In the genomic region with DNA sequence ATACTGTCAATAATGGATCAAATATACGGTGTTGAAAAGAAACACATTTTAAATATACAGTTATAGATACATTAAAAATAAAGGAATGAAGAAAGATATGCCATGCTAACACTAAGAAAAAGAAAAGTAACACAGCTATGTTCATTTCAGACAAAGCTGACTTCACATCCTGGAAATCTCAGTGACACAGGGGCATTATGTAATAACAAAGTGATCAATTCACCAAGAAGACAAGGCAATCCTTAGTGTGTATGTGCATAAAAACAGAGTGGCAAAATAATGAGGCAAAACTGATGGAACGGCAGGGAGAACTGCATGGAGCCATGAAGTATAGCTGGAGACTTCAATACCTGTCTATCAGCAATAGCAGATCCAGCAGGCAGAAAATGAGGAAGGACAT, we compare ENCODE assay signal across 28 cellular contexts.
"Had no signal": no experiment of that assay in that cellular context is flagged by ENCODE, and none has a peak within 500 bp of the region (broad histone marks: within the 10 kb centered on the region; RNA-seq: fewer than 3 reads in every experiment).

No MANE protein-coding gene starts in this region.

- H3K4me1 Mint-ChIP-seq: mesothelial cell of epicardium had no signal

- H3K27ac ChIP-seq: gastroesophageal sphincter, hepatocyte, pancreas, psoas muscle, testis, transverse colon had no signal

- H3K27me3 Mint-ChIP-seq: activated CD4-positive, alpha-beta T cell treated with anti-CD3 and anti-CD28 coated beads for 36 hours; activated CD8-positive, alpha-beta memory T cell treated with anti-CD3 and anti-CD28 coated beads, Interleukin-2, amount 10 ng/mL, durations not matched to agents 7 days and 5 days; activated naive CD4-positive, alpha-beta T cell treated with anti-CD3 and anti-CD28 coated beads, Interleukin-2, amount 50 U/mL, for 24 hours; activated naive CD8-positive, alpha-beta T cell treated with anti-CD3 and anti-CD28 coated beads, Interleukin-2, amount 50 U/mL, for 24 hours; dendritic cell treated with granulocyte-macrophage colony-stimulating factor and Interleukin-4, amounts not matched to agents 40 ng/mL and 50 ng/mL, for 4 days; naive B cell had no signal

- H3K9me3 ChIP-seq: testis had no signal

- H3K4me1 ChIP-seq: gastroesophageal sphincter, pancreas, psoas muscle, transverse colon had no signal

- H3K4me3 Mint-ChIP-seq: activated CD4-positive, alpha-beta T cell treated with anti-CD3 and anti-CD28 coated beads for 36 hours; activated CD8-positive, alpha-beta memory T cell treated with anti-CD3 and anti-CD28 coated beads, Interleukin-2, amount 10 ng/mL, durations not matched to agents 7 days and 5 days; activated CD8-positive, alpha-beta T cell treated with anti-CD3 and anti-CD28 coated beads, Interleukin-2, amount 10 ng/mL, durations not matched to agents 7 days and 5 days; activated naive CD4-positive, alpha-beta T cell treated with anti-CD3 and anti-CD28 coated beads, Interleukin-2, amount 50 U/mL, for 24 hours; activated naive CD8-positive, alpha-beta T cell treated with anti-CD3 and anti-CD28 coated beads, Interleukin-2, amount 50 U/mL, for 24 hours; dendritic cell treated with granulocyte-macrophage colony-stimulating factor and Interleukin-4, amounts not matched to agents 40 ng/mL and 50 ng/mL, for 4 days; mesothelial cell of epicardium; T-helper 2 cell treated with Interferon-gamma antibody and Interleukin-4, amounts not matched to agents 5 μg/mL and 100 μg/mL, for 36 hours had no signal

- H3K4me2 ChIP-seq: hepatocyte had no signal

- DNase-seq: activated CD4-positive, alpha-beta T cell treated with anti-CD3 and anti-CD28 coated beads for 36 hours; activated CD4-positive, CD25-positive, alpha-beta regulatory T cell; activated CD8-positive, alpha-beta memory T cell treated with anti-CD3 and anti-CD28 coated beads, Interleukin-2, amount 10 ng/mL, durations not matched to agents 7 days and 5 days; activated CD8-positive, alpha-beta T cell treated with anti-CD3 and anti-CD28 coated beads, Interleukin-2, amount 10 ng/mL, durations not matched to agents 7 days and 5 days; activated naive CD8-positive, alpha-beta T cell treated with anti-CD3 and anti-CD28 coated beads, Interleukin-2, amount 50 U/mL, for 24 hours; activated T-cell treated with anti-CD3 and anti-CD28 coated beads, Interleukin-2, amount 50 U/mL, for 48 hours; amygdala; caudate nucleus; effector CD4-positive, alpha-beta T cell; erythroblast; left cardiac atrium; left ventricle myocardium superior; mammary epithelial cell; naive B cell; nucleus accumbens; pancreas; psoas muscle; stimulated activated CD4-positive, alpha-beta T cell treated with anti-CD3 and anti-CD28 coated beads, Interleukin-2, amount 100 ng/mL, for 48 hours; stimulated activated naive CD4-positive, alpha-beta T cell treated with Interleukin-2 at 50 U/mL for 16 hours; testis; transverse colon had no signal

- H3K4me3 ChIP-seq: gastroesophageal sphincter, hepatocyte, pancreas, psoas muscle, testis, transverse colon had no signal

- H3K27me3 ChIP-seq: gastroesophageal sphincter, hepatocyte, pancreas, testis, transverse colon had no signal

- H3K27ac Mint-ChIP-seq: activated CD4-positive, alpha-beta T cell treated with anti-CD3 and anti-CD28 coated beads for 36 hours; activated CD8-positive, alpha-beta memory T cell treated with anti-CD3 and anti-CD28 coated beads, Interleukin-2, amount 10 ng/mL, durations not matched to agents 7 days and 5 days; activated CD8-positive, alpha-beta T cell treated with anti-CD3 and anti-CD28 coated beads, Interleukin-2, amount 10 ng/mL, durations not matched to agents 7 days and 5 days; activated naive CD8-positive, alpha-beta T cell treated with anti-CD3 and anti-CD28 coated beads, Interleukin-2, amount 50 U/mL, for 24 hours; activated T-helper 2 cell treated with anti-CD3 and anti-CD28 coated beads, Interferon-gamma antibody, Interleukin-2, Interleukin-4, amounts not matched to agents 10 μg/mL and 5 μg/mL and 100 μg/mL, durations not matched to agents 14 hours and 24 hours and 36 hours; dendritic cell treated with granulocyte-macrophage colony-stimulating factor and Interleukin-4, amounts not matched to agents 40 ng/mL and 50 ng/mL, for 4 days; mesothelial cell of epicardium; T-helper 2 cell treated with Interferon-gamma antibody and Interleukin-4, amounts not matched to agents 5 μg/mL and 100 μg/mL, for 36 hours had no signal

- H2AFZ ChIP-seq: hepatocyte had no signal

- H3K36me3 ChIP-seq: pancreas had no signal

- ATAC-seq: activated CD4-positive, alpha-beta T cell treated with anti-CD3 and anti-CD28 coated beads for 36 hours; activated CD8-positive, alpha-beta memory T cell treated with anti-CD3 and anti-CD28 coated beads, Interleukin-2, amount 10 ng/mL, durations not matched to agents 7 days and 5 days; activated CD8-positive, alpha-beta T cell treated with anti-CD3 and anti-CD28 coated beads, Interleukin-2, amount 10 ng/mL, durations not matched to agents 7 days and 5 days; activated naive CD8-positive, alpha-beta T cell treated with anti-CD3 and anti-CD28 coated beads, Interleukin-2, amount 50 U/mL, for 24 hours; gastroesophageal sphincter; left cardiac atrium; left ventricle myocardium superior; pancreas; psoas muscle had no signal
